Comparison of ENCODE assay signal across 24 cellular contexts in genomic region chr18:79715280-79715679, GRCh38.
"Had no signal": no experiment of that assay in that cellular context is flagged by ENCODE, and none has a peak within 500 bp of the region (broad histone marks: within the 10 kb centered on the region; RNA-seq: fewer than 3 reads in every experiment).

No MANE protein-coding gene starts in this region.

- H3K27ac ChIP-seq: esophagus squamous epithelium, gastrocnemius medialis, tibial nerve, uterus had no signal

- DNase-seq: activated CD4-positive, alpha-beta T cell treated with anti-CD3 and anti-CD28 coated beads for 1 hour; activated CD4-positive, alpha-beta T cell treated with anti-CD3 and anti-CD28 coated beads, Interleukin-2, amount 50 U/mL, for 4 hours; activated CD8-positive, alpha-beta memory T cell treated with anti-CD3 and anti-CD28 coated beads, Interleukin-2, amount 10 ng/mL, durations not matched to agents 7 days and 5 days; activated naive CD4-positive, alpha-beta T cell; activated T-cell treated with anti-CD3 and anti-CD28 coated beads for 4 hours; aorta; effector memory CD4-positive, alpha-beta T cell; esophagus squamous epithelium; gastrocnemius medialis; head of caudate nucleus; left colon; mesenchymal stem cell; nephron progenitor cell; small intestine; stimulated activated CD4-positive, alpha-beta T cell treated with anti-CD3 and anti-CD28 coated beads, Interleukin-2, amount 100 ng/mL, for 24 hours; stimulated activated naive CD8-positive, alpha-beta T cell treated with anti-CD3 and anti-CD28 coated beads, Interleukin-15, amount 100 ng/mL, for 72 hours; T-helper 9 cell; uterus had no signal

- H3K4me1 Mint-ChIP-seq: brain; stimulated activated effector memory CD8-positive, alpha-beta T cell treated with anti-CD3 and anti-CD28 coated beads, Interleukin-12 subunit alpha, Interleukin-12 subunit beta, amount 100 ng/mL, for 72 hours had no signal

- ATAC-seq: activated CD8-positive, alpha-beta memory T cell treated with anti-CD3 and anti-CD28 coated beads, Interleukin-2, amount 10 ng/mL, durations not matched to agents 7 days and 5 days; gastrocnemius medialis; left colon; sciatic nerve; SK-N-SH treated with all-trans-retinoic acid at 6 μM for 48 hours; stimulated activated effector memory CD8-positive, alpha-beta T cell treated with anti-CD3 and anti-CD28 coated beads, Interleukin-12 subunit alpha, Interleukin-12 subunit beta, amount 100 ng/mL, for 72 hours; stimulated activated naive CD8-positive, alpha-beta T cell treated with anti-CD3 and anti-CD28 coated beads, Interleukin-15, amount 100 ng/mL, for 72 hours had no signal

- H3K27me3 Mint-ChIP-seq: activated CD8-positive, alpha-beta memory T cell treated with anti-CD3 and anti-CD28 coated beads, Interleukin-2, amount 10 ng/mL, durations not matched to agents 7 days and 5 days; brain; stimulated activated naive CD8-positive, alpha-beta T cell treated with anti-CD3 and anti-CD28 coated beads, Interleukin-15, amount 100 ng/mL, for 72 hours had no signal

- H3K36me3 ChIP-seq: uterus had no signal

- H3K9me3 ChIP-seq: esophagus squamous epithelium, gastrocnemius medialis, tibial nerve, uterus had no signal

- H3K27ac Mint-ChIP-seq: activated CD8-positive, alpha-beta memory T cell treated with anti-CD3 and anti-CD28 coated beads, Interleukin-2, amount 10 ng/mL, durations not matched to agents 7 days and 5 days; nephron progenitor cell; stimulated activated effector memory CD8-positive, alpha-beta T cell treated with anti-CD3 and anti-CD28 coated beads, Interleukin-12 subunit alpha, Interleukin-12 subunit beta, amount 100 ng/mL, for 72 hours had no signal

- H3K9me3 Mint-ChIP-seq: brain; stimulated activated effector memory CD8-positive, alpha-beta T cell treated with anti-CD3 and anti-CD28 coated beads, Interleukin-12 subunit alpha, Interleukin-12 subunit beta, amount 100 ng/mL, for 72 hours had no signal

- H3K4me3 Mint-ChIP-seq: activated CD8-positive, alpha-beta memory T cell treated with anti-CD3 and anti-CD28 coated beads, Interleukin-2, amount 10 ng/mL, durations not matched to agents 7 days and 5 days; brain; nephron progenitor cell; stimulated activated effector memory CD8-positive, alpha-beta T cell treated with anti-CD3 and anti-CD28 coated beads, Interleukin-12 subunit alpha, Interleukin-12 subunit beta, amount 100 ng/mL, for 72 hours; stimulated activated naive CD8-positive, alpha-beta T cell treated with anti-CD3 and anti-CD28 coated beads, Interleukin-15, amount 100 ng/mL, for 72 hours had no signal

- FAIRE-seq: islet of Langerhans, small intestine had no signal

- H3K4me3 ChIP-seq: esophagus squamous epithelium, gastrocnemius medialis, tibial nerve, uterus had no signal

- H3K4me1 ChIP-seq: esophagus squamous epithelium, gastrocnemius medialis, tibial nerve, uterus had no signal
